ENCODE assay signal across 8 cellular contexts in genomic region chr16:81445143-81445922, GRCh38.
DNase-seq lines count a peak whose midpoint lies in the region; ATAC-seq lines count a peak whose summit lies in the region.

No MANE protein-coding gene starts in this region.

- peaks cover 32% of the 10 kb centered on the region for H3K27me3 Mint-ChIP-seq in T-helper 1 cell treated with Interleukin-12 subunit alpha and Interleukin-12 subunit beta and Interleukin-4 antibody, amounts not matched to agents 30 μg/mL and 1 μg/mL, for 36 hours (ENCODE audit: low read depth)

- H3K4me3 Mint-ChIP-seq in T-helper 1 cell treated with Interleukin-12 subunit alpha and Interleukin-12 subunit beta and Interleukin-4 antibody, amounts not matched to agents 30 μg/mL and 1 μg/mL, for 36 hours, result peak overlapping the region; percentile 92

- peak; percentile 33 for ATAC-seq in HG03095 (IDR thresholded peaks at IDR 0.05; ENCODE audit: unreplicated experiment)

- peaks cover 34% of the 10 kb centered on the region for H3K4me1 Mint-ChIP-seq in T-helper 1 cell treated with Interleukin-12 subunit alpha and Interleukin-12 subunit beta and Interleukin-4 antibody, amounts not matched to agents 30 μg/mL and 1 μg/mL, for 36 hours (ENCODE audit: low read depth)

- H3K27ac Mint-ChIP-seq in T-helper 1 cell treated with Interleukin-12 subunit alpha and Interleukin-12 subunit beta and Interleukin-4 antibody, amounts not matched to agents 30 μg/mL and 1 μg/mL, for 36 hours, result peak overlapping the region; percentile 85

- peak; percentile 41 for DNase-seq in NK-92 treated with Interleukin-12 subunit alpha and Interleukin-12 subunit beta, amount 100 ng/mL, for 24 hours (lab: John Stamatoyannopoulos, UW)
- DNase-seq in NK-92 (lab: John Stamatoyannopoulos, UW; ENCODE audit: unreplicated experiment), result no peak
- peak in 14 of 61 donors; percentile 10 to 65 (median 31) for DNase-seq in caudate nucleus (lab: John Stamatoyannopoulos, UW)
- peak; percentile 82 for DNase-seq in left kidney (ENCODE audit: low read depth, low spot score)
- peak; percentile 38 for DNase-seq in stimulated activated naive CD4-positive, alpha-beta T cell treated with Interleukin-2 at 50 U/mL for 16 hours (lab: John Stamatoyannopoulos, UW)
- no peak for DNase-seq in DMS114 treated with DMSO at 0.1 percent for 48 hours (lab: John Stamatoyannopoulos, UW; ENCODE audit: unreplicated experiment)

- peak overlapping the region; percentile 67 for H3K27ac ChIP-seq in caudate nucleus (ENCODE audit: low read depth, low read length)

- peaks cover 9% of the 10 kb centered on the region for H3K36me3 Mint-ChIP-seq in T-helper 1 cell treated with Interleukin-12 subunit alpha and Interleukin-12 subunit beta and Interleukin-4 antibody, amounts not matched to agents 30 μg/mL and 1 μg/mL, for 36 hours (ENCODE audit: low read depth)

- H3K9me3 Mint-ChIP-seq in T-helper 1 cell treated with Interleukin-12 subunit alpha and Interleukin-12 subunit beta and Interleukin-4 antibody, amounts not matched to agents 30 μg/mL and 1 μg/mL, for 36 hours, result no peaks in the 10 kb centered on the region

Comparison
In these comparisons a context has a peak if more than half of its experiments do, and no peak if none do; other contexts are left out.
1. DNase-seq: peak in NK-92 treated with Interleukin-12 subunit alpha and Interleukin-12 subunit beta, amount 100 ng/mL, for 24 hours (single experiment), left kidney (single experiment) and stimulated activated naive CD4-positive, alpha-beta T cell treated with Interleukin-2 at 50 U/mL for 16 hours (single experiment); none in NK-92 (single experiment) and DMS114 treated with DMSO at 0.1 percent for 48 hours (single experiment).